In genomic region chr1:200620273-200621131, GRCh38 we compare ENCODE assay signal across 8 cellular contexts. TPM values are rescaled to one million over a fixed set of nuclear protein-coding genes. Genes with fewer than 3 reads are reported as not detected.
DNase-seq lines count a peak whose midpoint lies in the region; ATAC-seq and TF ChIP-seq lines count a peak whose summit lies in the region.

KIF14 (minus strand) TSS chr1:200620751; CDS start chr1:200618723, 2,028 bp downstream.

- H4K20me1 ChIP-seq in BLaER1 = no peaks in the 10 kb centered on the region

- H3K4me3 Mint-ChIP-seq in activated CD4-positive, alpha-beta T cell treated with anti-CD3 and anti-CD28 coated beads for 36 hours = peak within 1 kb of the TSS; percentile 84

- H3K9me3 ChIP-seq in BLaER1 (no peaks in the 10 kb centered on the region), left lung (no peaks in the 10 kb centered on the region)

- peaks cover 4% of the 10 kb centered on the region for H3K36me3 Mint-ChIP-seq in activated CD4-positive, alpha-beta T cell treated with anti-CD3 and anti-CD28 coated beads for 36 hours (ENCODE audit: low read depth)

- H3K9ac ChIP-seq in BLaER1 = peak within 1 kb of the TSS; percentile 81

- CTCF ChIA-PET in activated CD4-positive, alpha-beta T cell treated with anti-CD3 and anti-CD28 coated beads for 36 hours (lab: Charles Lee) = interaction anchor here (0.7 to 5.7 kb wide), 5 partner anchors 13 to 351 kb away, joined by 3 to 90 read pairs (median 5); no protein-coding TSS in a partner anchor

- no peaks in the 10 kb centered on the region for H3K27me3 ChIP-seq in BLaER1
- H3K27me3 ChIP-seq in left lung = no peaks in the 10 kb centered on the region

- peak; percentile 96 for ATAC-seq in GM19324 (IDR thresholded peaks at IDR 0.05; ENCODE audit: low FRiP score, unreplicated experiment)
- peak; percentile 93 for ATAC-seq in HG03460 (IDR thresholded peaks at IDR 0.05; ENCODE audit: unreplicated experiment)
- peak; percentile 93 for ATAC-seq in activated CD4-positive, alpha-beta T cell treated with anti-CD3 and anti-CD28 coated beads for 36 hours
- peak; percentile 100 for ATAC-seq in left lung

- H3K4me2 ChIP-seq in BLaER1 = peak within 1 kb of the TSS; percentile 84

- H3K27ac Mint-ChIP-seq in activated CD4-positive, alpha-beta T cell treated with anti-CD3 and anti-CD28 coated beads for 36 hours = peak within 1 kb of the TSS; percentile 88

- no peaks in the 10 kb centered on the region for H3K27me3 Mint-ChIP-seq in activated CD4-positive, alpha-beta T cell treated with anti-CD3 and anti-CD28 coated beads for 36 hours

- TF ChIP-seq CTCF in left lung (IDR thresholded peaks at IDR 0.05) = peak in 1 of 2 donors; percentile 18

- peaks cover 24% of the 10 kb centered on the region for H3K4me1 Mint-ChIP-seq in activated CD4-positive, alpha-beta T cell treated with anti-CD3 and anti-CD28 coated beads for 36 hours

- intact Hi-C loops in activated CD4-positive, alpha-beta T cell treated with anti-CD3 and anti-CD28 coated beads for 36 hours (cut with DNase I, micrococcal nuclease) = loop anchor here (1.0 to 5.0 kb wide), 10 partner anchors 49 to 534 kb away; partner anchors contain the start of genes CAMSAP2 (in 1 of the 2), DDX59 (in 1 of the 2), TMEM9 (in 1 of the 2) and ZNF281 (in 1 of the 2)
- intact Hi-C loops in left lung (cut with DNase I) = no loop called here

- DNase-seq in NCI-H524 treated with DMSO at 0.1 percent for 48 hours (lab: John Stamatoyannopoulos, UW) = peak; percentile 65
- peak; percentile 96 for DNase-seq in activated CD4-positive, alpha-beta T cell treated with anti-CD3 and anti-CD28 coated beads for 36 hours
- peak; percentile 28 for DNase-seq in cortex of kidney (lab: John Stamatoyannopoulos, UW)
- DNase-seq in left lung = peak; percentile 96 to 98
- peak; percentile 83 to 85 for DNase-seq in stimulated activated CD4-positive, alpha-beta T cell treated with anti-CD3 and anti-CD28 coated beads, Interleukin-2, amount 100 ng/mL, for 48 hours

- H3K4me1 ChIP-seq in BLaER1 = peaks cover 26% of the 10 kb centered on the region
- H3K4me1 ChIP-seq in left lung = peaks cover 0 to 24% of the 10 kb centered on the region in 2 donors

- H3K27ac ChIP-seq in BLaER1 (peak within 1 kb of the TSS; percentile 78; the same call in 1 of the 2 replicates), left lung (peak within 1 kb of the TSS; percentile 34 to 95)

- H3K4me3 ChIP-seq in BLaER1 = peak within 1 kb of the TSS; percentile 75
- H3K4me3 ChIP-seq in left lung = peak within 1 kb of the TSS; percentile 48 to 62

- H3K9me3 Mint-ChIP-seq in activated CD4-positive, alpha-beta T cell treated with anti-CD3 and anti-CD28 coated beads for 36 hours (ENCODE audit: low read depth) = no peaks in the 10 kb centered on the region

- POLR2A ChIA-PET in activated CD4-positive, alpha-beta T cell treated with anti-CD3 and anti-CD28 coated beads for 36 hours (lab: Charles Lee) = interaction anchor here (0.5 to 2.6 kb wide), 2 partner anchors 40 to 49 kb away, joined by 5 to 15 read pairs; partner anchors contain the start of gene DDX59

- H3K36me3 ChIP-seq in BLaER1 (peaks cover 24% of the 10 kb centered on the region), left lung (no peaks in the 10 kb centered on the region)

RNA-seq across cellular contexts. Expression of gene KIF14, which starts in this region (rescaled TPM):
- 10 to 100 TPM; 14.8 to 14.9 TPM for total RNA-seq in activated CD4-positive, alpha-beta T cell treated with anti-CD3 and anti-CD28 coated beads for 36 hours
- total RNA-seq in left lung = 1 to 10 TPM in 1 of 2 donors, under 1 TPM in 1; 0.71 to 2.2 TPM

Comparison
In these comparisons a context has a peak if more than half of its experiments do, and no peak if none do; other contexts are left out.
1. Peak in every context shown above with its lines: DNase-seq, ATAC-seq, H3K4me3 ChIP-seq and H3K27ac ChIP-seq.
2. RNA of gene KIF14 (total RNA-seq): 14.8 to 14.9 TPM in activated CD4-positive, alpha-beta T cell treated with anti-CD3 and anti-CD28 coated beads for 36 hours; 0.71 to 2.2 TPM in left lung; every median in the first group is over 4 times any median in the second.
3. DNase-seq: peak in every context shown above with its lines; median percentile 97 in left lung; 96 in activated CD4-positive, alpha-beta T cell treated with anti-CD3 and anti-CD28 coated beads for 36 hours; 84 in stimulated activated CD4-positive, alpha-beta T cell treated with anti-CD3 and anti-CD28 coated beads, Interleukin-2, amount 100 ng/mL, for 48 hours; 65 in NCI-H524 treated with DMSO at 0.1 percent for 48 hours; 28 in cortex of kidney.
4. intact Hi-C loops: an anchor here in activated CD4-positive, alpha-beta T cell treated with anti-CD3 and anti-CD28 coated beads for 36 hours (1.0 to 5.0 kb wide); none called in left lung.